17 cellular contexts compared by ENCODE assay signal in genomic region chr5:72121753-72122445, GRCh38. TPM values are rescaled to one million over a fixed set of nuclear protein-coding genes. Genes with fewer than 3 reads are reported as not detected.
DNase-seq lines count a peak whose midpoint lies in the region; ATAC-seq and TF ChIP-seq lines count a peak whose summit lies in the region.
"Had no signal": no experiment of that assay in that cellular context is flagged by ENCODE, and none has a peak within 500 bp of the region (broad histone marks: within the 10 kb centered on the region; RNA-seq: fewer than 3 reads in every experiment).

No MANE protein-coding gene starts in this region.

- H3K27me3 Mint-ChIP-seq in brain = no peaks in the 10 kb centered on the region

- peak overlapping the region; percentile 76 to 93 (median 91) for H3K27ac Mint-ChIP-seq in brain
- H3K27ac Mint-ChIP-seq: activated naive CD8-positive, alpha-beta T cell treated with anti-CD3 and anti-CD28 coated beads for 36 hours had no signal

- H3K36me3 Mint-ChIP-seq in brain = peaks cover 92% of the 10 kb centered on the region
- H3K36me3 Mint-ChIP-seq: activated naive CD8-positive, alpha-beta T cell treated with anti-CD3 and anti-CD28 coated beads for 36 hours had no signal

- no peak for TF ChIP-seq EP300 in neural cell (conservative IDR thresholded peaks at IDR 0.05; ENCODE audit: poor library complexity, severe bottlenecking)

- no peak for TF ChIP-seq RAD21 in neural cell (conservative IDR thresholded peaks at IDR 0.05)

- peaks cover 11% of the 10 kb centered on the region for H3F3A ChIP-seq in neural cell (ENCODE audit: insufficient read depth, low read length, poor library complexity, severe bottlenecking)

- peaks cover 97% of the 10 kb centered on the region for H3K79me2 ChIP-seq in neural cell (replicated peaks; ENCODE audit: insufficient read depth, low read length)

- H3K9me3 ChIP-seq in HAP-1 = no peaks in the 10 kb centered on the region
- H3K9me3 ChIP-seq in neural cell (ENCODE audit: low read length) = no peaks in the 10 kb centered on the region
- H3K9me3 ChIP-seq: transverse colon had no signal

- peak overlapping the region; percentile 50 to 84 (median 77) for H3K4me3 Mint-ChIP-seq in brain
- H3K4me3 Mint-ChIP-seq: activated naive CD8-positive, alpha-beta T cell treated with anti-CD3 and anti-CD28 coated beads for 36 hours had no signal

- peaks cover 0 to 3% (median 0%) of the 10 kb centered on the region in 5 experiments for H3K9me3 Mint-ChIP-seq in brain
- H3K9me3 Mint-ChIP-seq: activated naive CD8-positive, alpha-beta T cell treated with anti-CD3 and anti-CD28 coated beads for 36 hours had no signal

- H4K20me1 ChIP-seq in neural cell (ENCODE audit: insufficient read depth) = peaks cover 94% of the 10 kb centered on the region

- peaks cover 70% of the 10 kb centered on the region for H3K4me1 ChIP-seq in HAP-1
- H3K4me1 ChIP-seq: transverse colon had no signal

- peak overlapping the region; percentile 38 for H3K9ac ChIP-seq in neural cell (ENCODE audit: low read length)

- DNase-seq in HAP-1 (ENCODE audit: low spot score in 2 of 2) (peak; percentile 66 to 78), NCI-H1436 (lab: John Stamatoyannopoulos, UW) (peak; percentile 57), activated gamma-delta T cell treated with Interleukin-2 at 50 U/mL for 16 hours (no peak), DMS 273 treated with DMSO at 0.1 percent for 48 hours (lab: John Stamatoyannopoulos, UW) (no peak)
- DNase-seq: activated naive CD8-positive, alpha-beta T cell treated with anti-CD3 and anti-CD28 coated beads for 36 hours; activated T-cell treated with anti-CD3 and anti-CD28 coated beads, Interleukin-2, amount 50 U/mL, for 48 hours; central memory CD4-positive, alpha-beta T cell; HCEC 1CT; NCI-H526; posterior cingulate gyrus; transverse colon had no signal

- in situ Hi-C loops in HAP-1 (cut with MboI; ENCODE audit: low sequenced_read_pairs) = loop anchor here (25.0 kb wide), 1 partner anchor 335 kb away; no protein-coding TSS in a partner anchor

- no peak for TF ChIP-seq CTCF in brain (conservative IDR thresholded peaks at IDR 0.05)
- TF ChIP-seq CTCF in neural cell (IDR thresholded peaks at IDR 0.05; ENCODE audit: poor library complexity, severe bottlenecking) = no peak

- no peak for ATAC-seq in HG02870 (IDR thresholded peaks at IDR 0.05; ENCODE audit: unreplicated experiment)
- no peak for ATAC-seq in HG02798 (IDR thresholded peaks at IDR 0.05; ENCODE audit: poor library complexity, unreplicated experiment)
- ATAC-seq: left lobe of liver had no signal

- no peak overlapping the region for H2AFZ ChIP-seq in neural cell (ENCODE audit: low read depth, low read length)

- peaks cover 100% of the 10 kb centered on the region for H3K4me1 Mint-ChIP-seq in brain
- H3K4me1 Mint-ChIP-seq: activated naive CD8-positive, alpha-beta T cell treated with anti-CD3 and anti-CD28 coated beads for 36 hours had no signal

- H3K9me2 ChIP-seq in neural cell (ENCODE audit: insufficient read depth, low read length) = no peaks in the 10 kb centered on the region

- peak overlapping the region; percentile 52 for H3K4me2 ChIP-seq in neural cell (ENCODE audit: low read length)

- peaks cover 37% of the 10 kb centered on the region for H3K36me3 ChIP-seq in HAP-1 (replicated peaks)
- peaks cover 47% of the 10 kb centered on the region for H3K36me3 ChIP-seq in neural cell (ENCODE audit: insufficient read depth, low read length)
- H3K36me3 ChIP-seq: transverse colon had no signal

- H3K4me3 ChIP-seq in HAP-1 (no peak overlapping the region; the same call in 1 of the 2 replicates), neural cell (ENCODE audit: low read length) (peak overlapping the region; percentile 55)
- H3K4me3 ChIP-seq: SK-N-MC, transverse colon had no signal

- H3K27ac ChIP-seq in neural cell (ENCODE audit: low read length) = peak overlapping the region; percentile 64
- H3K27ac ChIP-seq: SK-N-MC, transverse colon had no signal

- H3K27me3 ChIP-seq in HAP-1 (ENCODE audit: low read depth) = no peaks in the 10 kb centered on the region
- no peaks in the 10 kb centered on the region for H3K27me3 ChIP-seq in neural cell (ENCODE audit: insufficient read depth, low read depth, low read length)

TF ChIP-seq in neural cell, 6 proteins besides CTCF, POLR2A, EP300 and RAD21:
- TF ChIP-seq TAF1 (IDR thresholded peaks at IDR 0.05; ENCODE audit: low read depth) = no peak
- TF ChIP-seq MXI1 (conservative IDR thresholded peaks at IDR 0.05; ENCODE audit: poor library complexity, severe bottlenecking) = peak; percentile 9

RNA-seq across cellular contexts. Expression of gene MAP1B, which starts 14.6 kb away (rescaled TPM):
- polyA plus RNA-seq in brain (ENCODE audit: insufficient read depth, low read depth, low replicate concordance) (158 TPM), neural cell (234 and 235 TPM in 2 replicates)
- polyA minus RNA-seq in neural cell = 1,949 and 2,637 TPM in 2 replicates

Comparison
In these comparisons a context has a peak if more than half of its experiments do, and no peak if none do; other contexts are left out.
1. DNase-seq: peak in HAP-1 (2 of 2) and NCI-H1436 (single experiment); none in activated gamma-delta T cell treated with Interleukin-2 at 50 U/mL for 16 hours (single experiment) and DMS 273 treated with DMSO at 0.1 percent for 48 hours (single experiment).